ENCODE assay signal across 10 cellular contexts in the genomic region with DNA sequence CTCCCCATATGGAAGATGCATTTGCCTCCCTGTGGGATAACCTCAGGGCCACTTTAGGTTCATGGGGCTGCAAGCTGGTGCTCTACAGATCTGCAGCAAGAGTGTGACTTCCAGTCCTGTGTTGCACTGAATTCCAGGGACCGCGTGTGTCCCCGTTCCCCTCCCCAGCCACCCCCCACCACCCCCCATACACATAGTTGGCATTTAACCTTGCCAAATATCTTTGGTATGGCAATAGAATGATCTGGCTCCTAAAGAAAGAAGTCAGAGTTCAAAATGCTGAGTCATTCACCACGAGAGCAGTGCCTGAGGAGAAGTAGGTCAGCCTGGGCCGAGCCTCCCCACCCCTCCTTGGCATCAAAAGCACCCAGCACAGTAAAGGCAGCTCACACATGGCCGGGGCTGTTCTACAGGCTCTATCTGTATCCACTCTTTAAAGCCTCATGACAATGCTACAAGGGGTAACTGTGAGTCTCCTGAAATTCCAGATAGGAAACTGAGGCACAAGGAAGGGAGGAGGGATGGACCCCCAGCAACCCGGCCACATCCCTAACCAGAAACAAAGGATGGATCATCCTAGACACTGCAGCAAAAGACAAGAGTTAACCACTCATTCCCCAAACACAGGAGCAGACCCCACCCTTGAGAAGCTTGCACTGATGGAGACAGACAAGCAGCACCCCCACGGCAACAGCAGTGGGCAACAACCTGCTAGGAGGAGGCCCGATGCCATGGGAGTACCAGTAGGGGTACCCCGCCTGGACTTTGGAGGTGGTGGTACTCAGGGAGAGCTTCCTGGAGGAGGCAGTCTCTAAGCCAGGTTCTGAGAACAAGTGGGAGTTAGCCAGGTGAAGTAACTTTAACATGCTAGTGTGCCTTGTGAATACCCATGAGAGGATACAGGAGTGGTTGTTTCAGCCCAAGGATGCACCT.
DNase-seq lines count a peak whose midpoint lies in the region; ATAC-seq lines count a peak whose summit lies in the region.
"Had no signal": no experiment of that assay in that cellular context is flagged by ENCODE, and none has a peak within 500 bp of the region (broad histone marks: within the 10 kb centered on the region; RNA-seq: fewer than 3 reads in every experiment).

No MANE protein-coding gene starts in this region.

- H3K36me3 ChIP-seq in subcutaneous abdominal adipose tissue (ENCODE audit: control insufficient read depth in 5 of 5, insufficient read depth in 5 of 5, low read length in 5 of 5): no peaks in the 10 kb centered on the region
- H3K36me3 ChIP-seq: ovary had no signal

- no peak overlapping the region for H3K27ac Mint-ChIP-seq in activated CD4-positive, alpha-beta memory T cell treated with anti-CD3 and anti-CD28 coated beads, Interleukin-2, amount 10 ng/mL, durations not matched to agents 7 days and 5 days
- H3K27ac Mint-ChIP-seq: activated naive CD4-positive, alpha-beta T cell treated with anti-CD3 and anti-CD28 coated beads, Interleukin-2, amount 50 U/mL, for 24 hours had no signal

- peak; percentile 49 for DNase-seq in HS-5 (ENCODE audit: low read depth)
- DNase-seq in activated CD4-positive, alpha-beta memory T cell treated with anti-CD3 and anti-CD28 coated beads, Interleukin-2, amount 10 ng/mL, durations not matched to agents 7 days and 5 days: peak; percentile 24
- peak; percentile 63 to 82 (median 82) for DNase-seq in right cardiac atrium
- no peak for DNase-seq in NCI-H774 (lab: John Stamatoyannopoulos, UW)
- DNase-seq in NCI-H1694 (lab: John Stamatoyannopoulos, UW): no peak

- CTCF ChIA-PET in activated CD4-positive, alpha-beta memory T cell treated with anti-CD3 and anti-CD28 coated beads, Interleukin-2, amount 10 ng/mL, durations not matched to agents 7 days and 5 days (lab: Charles Lee): interaction anchor here (0.6 kb wide), 1 partner anchor 703 kb away, joined by 4 read pairs; no protein-coding TSS in a partner anchor

- H3K9ac ChIP-seq in subcutaneous abdominal adipose tissue (ENCODE audit: low read length in 5 of 5): peak overlapping the region in 1 of 5 donors; percentile 13

- H3K27me3 ChIP-seq in right cardiac atrium (ENCODE audit: control insufficient read depth, insufficient read depth) (no peaks in the 10 kb centered on the region), subcutaneous abdominal adipose tissue (ENCODE audit: control insufficient read depth in 5 of 5, insufficient read depth in 4 of 5, low read length in 5 of 5) (no peaks in the 10 kb centered on the region)
- H3K27me3 ChIP-seq: ovary had no signal

- H3K4me1 ChIP-seq in right cardiac atrium (ENCODE audit: control insufficient read depth, insufficient read depth, low read length): peaks cover 15% of the 10 kb centered on the region
- H3K4me1 ChIP-seq in subcutaneous abdominal adipose tissue (ENCODE audit: control insufficient read depth in 5 of 5, insufficient read depth in 5 of 5, low read length in 5 of 5): peaks cover 3 to 31% (median 25%) of the 10 kb centered on the region in 5 donors

- no peaks in the 10 kb centered on the region for H3K36me3 Mint-ChIP-seq in activated CD4-positive, alpha-beta memory T cell treated with anti-CD3 and anti-CD28 coated beads, Interleukin-2, amount 10 ng/mL, durations not matched to agents 7 days and 5 days (ENCODE audit: low read depth)
- H3K36me3 Mint-ChIP-seq: activated naive CD4-positive, alpha-beta T cell treated with anti-CD3 and anti-CD28 coated beads, Interleukin-2, amount 50 U/mL, for 24 hours had no signal

- H3K9me3 Mint-ChIP-seq in activated CD4-positive, alpha-beta memory T cell treated with anti-CD3 and anti-CD28 coated beads, Interleukin-2, amount 10 ng/mL, durations not matched to agents 7 days and 5 days: no peaks in the 10 kb centered on the region
- H3K9me3 Mint-ChIP-seq: activated naive CD4-positive, alpha-beta T cell treated with anti-CD3 and anti-CD28 coated beads, Interleukin-2, amount 50 U/mL, for 24 hours had no signal

- H3K27ac ChIP-seq in right cardiac atrium (ENCODE audit: low read length): peak overlapping the region; percentile 83
- peak overlapping the region; percentile 83 for H3K27ac ChIP-seq in subcutaneous abdominal adipose tissue (ENCODE audit: low read depth, low read length)
- H3K27ac ChIP-seq: ovary had no signal

- H3K9me3 ChIP-seq in right cardiac atrium (ENCODE audit: control insufficient read depth, low read length) (no peaks in the 10 kb centered on the region), subcutaneous abdominal adipose tissue (ENCODE audit: control insufficient read depth in 5 of 5, low read length in 5 of 5) (peaks cover 0 to 2% (median 0%) of the 10 kb centered on the region in 5 donors)
- H3K9me3 ChIP-seq: ovary had no signal

- intact Hi-C loops in right cardiac atrium (cut with DNase I): no loop called here

- POLR2A ChIA-PET in activated CD4-positive, alpha-beta memory T cell treated with anti-CD3 and anti-CD28 coated beads, Interleukin-2, amount 10 ng/mL, durations not matched to agents 7 days and 5 days (lab: Charles Lee): interaction anchor here (1.1 kb wide), 1 partner anchor 49 kb away, joined by 3 read pairs; no protein-coding TSS in a partner anchor

- peaks cover 11% of the 10 kb centered on the region for H3K27me3 Mint-ChIP-seq in activated CD4-positive, alpha-beta memory T cell treated with anti-CD3 and anti-CD28 coated beads, Interleukin-2, amount 10 ng/mL, durations not matched to agents 7 days and 5 days
- H3K27me3 Mint-ChIP-seq: activated naive CD4-positive, alpha-beta T cell treated with anti-CD3 and anti-CD28 coated beads, Interleukin-2, amount 50 U/mL, for 24 hours had no signal

- H3K4me3 ChIP-seq in right cardiac atrium (ENCODE audit: low read length) (no peak overlapping the region), subcutaneous abdominal adipose tissue (ENCODE audit: low read depth in 1 of 5, low read length in 5 of 5) (no peak overlapping the region)
- H3K4me3 ChIP-seq: ovary had no signal

- 48% methylated on average over 10 of the region's 10 CpGs for WGBS in right cardiac atrium

- peaks cover 7% of the 10 kb centered on the region for H3K4me1 Mint-ChIP-seq in activated CD4-positive, alpha-beta memory T cell treated with anti-CD3 and anti-CD28 coated beads, Interleukin-2, amount 10 ng/mL, durations not matched to agents 7 days and 5 days
- H3K4me1 Mint-ChIP-seq: activated naive CD4-positive, alpha-beta T cell treated with anti-CD3 and anti-CD28 coated beads, Interleukin-2, amount 50 U/mL, for 24 hours had no signal

- H3K4me3 Mint-ChIP-seq in activated CD4-positive, alpha-beta memory T cell treated with anti-CD3 and anti-CD28 coated beads, Interleukin-2, amount 10 ng/mL, durations not matched to agents 7 days and 5 days: no peak overlapping the region
- H3K4me3 Mint-ChIP-seq: activated naive CD4-positive, alpha-beta T cell treated with anti-CD3 and anti-CD28 coated beads, Interleukin-2, amount 50 U/mL, for 24 hours had no signal

- ATAC-seq in right cardiac atrium: peak; percentile 91 to 93
- no peak for ATAC-seq in GM21723 (IDR thresholded peaks at IDR 0.05; ENCODE audit: unreplicated experiment)
- no peak for ATAC-seq in GM21390 (IDR thresholded peaks at IDR 0.05; ENCODE audit: unreplicated experiment)

Comparison
In these comparisons a context has a peak if more than half of its experiments do, and no peak if none do; other contexts are left out.
1. DNase-seq: peak in HS-5 (single experiment), activated CD4-positive, alpha-beta memory T cell treated with anti-CD3 and anti-CD28 coated beads, Interleukin-2, amount 10 ng/mL, durations not matched to agents 7 days and 5 days (single experiment) and right cardiac atrium (3 of 3); none in NCI-H774 (single experiment) and NCI-H1694 (single experiment).
2. ATAC-seq: peak in right cardiac atrium (2 of 2); none in GM21723 (single experiment) and GM21390 (single experiment).